In genomic region chr6:166752097-166752496, GRCh38 we compare ENCODE assay signal across 1 cellular context.
TF ChIP-seq lines count a peak whose summit lies in the region.

No MANE protein-coding gene starts in this region.

TF ChIP-seq in WTC11, 78 proteins besides CTCF, POLR2A, EP300 and RAD21 (continued from another document):
- TF ChIP-seq, protein P1, sequence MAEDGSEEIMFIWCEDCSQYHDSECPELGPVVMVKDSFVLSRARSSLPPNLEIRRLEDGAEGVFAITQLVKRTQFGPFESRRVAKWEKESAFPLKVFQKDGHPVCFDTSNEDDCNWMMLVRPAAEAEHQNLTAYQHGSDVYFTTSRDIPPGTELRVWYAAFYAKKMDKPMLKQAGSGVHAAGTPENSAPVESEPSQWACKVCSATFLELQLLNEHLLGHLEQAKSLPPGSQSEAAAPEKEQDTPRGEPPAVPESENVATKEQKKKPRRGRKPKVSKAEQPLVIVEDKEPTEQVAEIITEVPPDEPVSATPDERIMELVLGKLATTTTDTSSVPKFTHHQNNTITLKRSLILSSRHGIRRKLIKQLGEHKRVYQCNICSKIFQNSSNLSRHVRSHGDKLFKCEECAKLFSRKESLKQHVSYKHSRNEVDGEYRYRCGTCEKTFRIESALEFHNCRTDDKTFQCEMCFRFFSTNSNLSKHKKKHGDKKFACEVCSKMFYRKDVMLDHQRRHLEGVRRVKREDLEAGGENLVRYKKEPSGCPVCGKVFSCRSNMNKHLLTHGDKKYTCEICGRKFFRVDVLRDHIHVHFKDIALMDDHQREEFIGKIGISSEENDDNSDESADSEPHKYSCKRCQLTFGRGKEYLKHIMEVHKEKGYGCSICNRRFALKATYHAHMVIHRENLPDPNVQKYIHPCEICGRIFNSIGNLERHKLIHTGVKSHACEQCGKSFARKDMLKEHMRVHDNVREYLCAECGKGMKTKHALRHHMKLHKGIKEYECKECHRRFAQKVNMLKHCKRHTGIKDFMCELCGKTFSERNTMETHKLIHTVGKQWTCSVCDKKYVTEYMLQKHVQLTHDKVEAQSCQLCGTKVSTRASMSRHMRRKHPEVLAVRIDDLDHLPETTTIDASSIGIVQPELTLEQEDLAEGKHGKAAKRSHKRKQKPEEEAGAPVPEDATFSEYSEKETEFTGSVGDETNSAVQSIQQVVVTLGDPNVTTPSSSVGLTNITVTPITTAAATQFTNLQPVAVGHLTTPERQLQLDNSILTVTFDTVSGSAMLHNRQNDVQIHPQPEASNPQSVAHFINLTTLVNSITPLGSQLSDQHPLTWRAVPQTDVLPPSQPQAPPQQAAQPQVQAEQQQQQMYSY (CRISPR knock-in tag; IDR thresholded peaks at IDR 0.05): no peak
- TF ChIP-seq, protein P2, sequence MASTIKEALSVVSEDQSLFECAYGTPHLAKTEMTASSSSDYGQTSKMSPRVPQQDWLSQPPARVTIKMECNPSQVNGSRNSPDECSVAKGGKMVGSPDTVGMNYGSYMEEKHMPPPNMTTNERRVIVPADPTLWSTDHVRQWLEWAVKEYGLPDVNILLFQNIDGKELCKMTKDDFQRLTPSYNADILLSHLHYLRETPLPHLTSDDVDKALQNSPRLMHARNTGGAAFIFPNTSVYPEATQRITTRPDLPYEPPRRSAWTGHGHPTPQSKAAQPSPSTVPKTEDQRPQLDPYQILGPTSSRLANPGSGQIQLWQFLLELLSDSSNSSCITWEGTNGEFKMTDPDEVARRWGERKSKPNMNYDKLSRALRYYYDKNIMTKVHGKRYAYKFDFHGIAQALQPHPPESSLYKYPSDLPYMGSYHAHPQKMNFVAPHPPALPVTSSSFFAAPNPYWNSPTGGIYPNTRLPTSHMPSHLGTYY (CRISPR knock-in tag; IDR thresholded peaks at IDR 0.05): no peak
- no peak for TF ChIP-seq ZBTB43 (CRISPR knock-in tag; IDR thresholded peaks at IDR 0.05)
- TF ChIP-seq ZNF138 (CRISPR knock-in tag; conservative IDR thresholded peaks at IDR 0.05): no peak
- no peak for TF ChIP-seq ZMAT4 (CRISPR knock-in tag; IDR thresholded peaks at IDR 0.05)
- no peak for TF ChIP-seq ESRRA (CRISPR knock-in tag; IDR thresholded peaks at IDR 0.05; ENCODE audit: borderline replicate concordance)
- no peak for TF ChIP-seq ZBTB21 (CRISPR knock-in tag; IDR thresholded peaks at IDR 0.05; ENCODE audit: borderline replicate concordance)
- no peak for TF ChIP-seq TCF7 (CRISPR knock-in tag; IDR thresholded peaks at IDR 0.05; ENCODE audit: low read depth)
